Comparison of ENCODE assay signal across 1 cellular context in the genomic region with DNA sequence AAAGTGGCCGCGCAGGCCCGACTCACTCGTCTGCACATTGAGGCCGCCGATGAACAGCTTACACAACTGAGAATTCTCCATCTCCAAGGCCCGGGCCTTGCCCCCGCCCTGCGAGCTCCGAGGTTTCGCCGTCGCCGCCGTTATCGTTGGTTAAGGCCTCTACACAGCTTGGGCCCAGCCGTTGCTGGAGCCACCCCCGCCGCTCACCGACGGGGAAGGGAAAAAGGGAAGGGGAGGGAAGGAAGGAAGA.
A peak's percentile ranks its signal among the peaks of the same experiment; 100 is the strongest.
TF ChIP-seq lines count a peak whose summit lies in the region.

No MANE protein-coding gene starts in this region.

TF ChIP-seq in HEK293, 187 proteins besides CTCF, POLR2A, EP300 and RAD21 (continued from another document):
- TF ChIP-seq, protein P1, sequence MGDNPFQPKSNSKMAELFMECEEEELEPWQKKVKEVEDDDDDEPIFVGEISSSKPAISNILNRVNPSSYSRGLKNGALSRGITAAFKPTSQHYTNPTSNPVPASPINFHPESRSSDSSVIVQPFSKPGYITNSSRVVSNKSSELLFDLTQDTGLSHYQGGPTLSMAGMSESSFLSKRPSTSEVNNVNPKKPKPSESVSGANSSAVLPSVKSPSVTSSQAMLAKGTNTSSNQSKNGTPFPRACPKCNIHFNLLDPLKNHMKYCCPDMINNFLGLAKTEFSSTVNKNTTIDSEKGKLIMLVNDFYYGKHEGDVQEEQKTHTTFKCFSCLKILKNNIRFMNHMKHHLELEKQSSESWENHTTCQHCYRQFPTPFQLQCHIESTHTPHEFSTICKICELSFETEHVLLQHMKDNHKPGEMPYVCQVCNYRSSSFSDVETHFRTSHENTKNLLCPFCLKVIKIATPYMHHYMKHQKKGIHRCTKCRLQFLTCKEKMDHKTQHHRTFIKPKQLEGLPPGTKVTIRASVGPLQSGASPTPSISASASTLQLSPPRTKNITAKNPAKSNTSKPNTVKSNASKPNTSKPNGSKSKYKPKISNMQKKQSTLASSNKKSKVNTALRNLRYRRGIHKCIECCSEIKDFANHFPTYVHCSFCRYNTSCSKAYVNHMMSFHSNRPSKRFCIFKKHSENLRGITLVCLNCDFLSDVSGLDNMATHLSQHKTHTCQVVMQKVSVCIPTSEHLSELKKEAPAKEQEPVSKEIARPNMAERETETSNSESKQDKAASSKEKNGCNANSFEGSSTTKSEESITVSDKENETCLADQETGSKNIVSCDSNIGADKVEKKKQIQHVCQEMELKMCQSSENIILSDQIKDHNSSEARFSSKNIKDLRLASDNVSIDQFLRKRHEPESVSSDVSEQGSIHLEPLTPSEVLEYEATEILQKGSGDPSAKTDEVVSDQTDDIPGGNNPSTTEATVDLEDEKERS (tag by site-specific recombination; IDR thresholded peaks at IDR 0.05), result 0 out of 2 replicates have a peak, but pooled peaks have one; percentile 10
- no peak for TF ChIP-seq ZBTB1 (tag by site-specific recombination; IDR thresholded peaks at IDR 0.05)
- no peak for TF ChIP-seq ZNF311 (tag by site-specific recombination; IDR thresholded peaks at IDR 0.05; ENCODE audit: borderline replicate concordance)
- TF ChIP-seq ZNF530 (tag by site-specific recombination; IDR thresholded peaks at IDR 0.05; ENCODE audit: low read depth), result no peak
- 0 out of 2 replicates have a peak, but pooled peaks have one; percentile 35 for TF ChIP-seq ZNF768 (tag by site-specific recombination; IDR thresholded peaks at IDR 0.05)
